In the genomic region with DNA sequence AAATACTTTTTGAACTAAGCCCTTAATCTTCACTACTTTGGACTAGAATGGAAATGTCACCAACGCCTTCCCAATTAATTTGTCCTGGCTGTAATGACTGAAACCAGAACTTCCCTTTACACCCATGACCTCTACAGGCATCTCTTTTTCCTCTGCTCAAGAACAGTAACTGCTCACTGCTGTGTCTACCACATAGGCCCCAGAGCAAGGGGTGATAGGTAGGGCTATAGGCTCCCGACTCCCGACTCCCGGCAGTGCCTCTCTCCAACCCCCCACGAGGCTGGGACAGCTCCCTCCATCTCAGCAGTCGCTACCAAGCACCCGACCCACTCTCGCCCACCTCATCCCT, we compare ENCODE assay signal across 1 cellular context.
TF ChIP-seq lines count a peak whose summit lies in the region.

No MANE protein-coding gene starts in this region.

TF ChIP-seq in IMR-90, 13 proteins besides CTCF, POLR2A, EP300 and RAD21 (continued from another document):
- TF ChIP-seq, protein P1, sequence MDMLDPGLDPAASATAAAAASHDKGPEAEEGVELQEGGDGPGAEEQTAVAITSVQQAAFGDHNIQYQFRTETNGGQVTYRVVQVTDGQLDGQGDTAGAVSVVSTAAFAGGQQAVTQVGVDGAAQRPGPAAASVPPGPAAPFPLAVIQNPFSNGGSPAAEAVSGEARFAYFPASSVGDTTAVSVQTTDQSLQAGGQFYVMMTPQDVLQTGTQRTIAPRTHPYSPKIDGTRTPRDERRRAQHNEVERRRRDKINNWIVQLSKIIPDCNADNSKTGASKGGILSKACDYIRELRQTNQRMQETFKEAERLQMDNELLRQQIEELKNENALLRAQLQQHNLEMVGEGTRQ (IDR thresholded peaks at IDR 0.05; ENCODE audit: low read depth, low read length) = no peak
- TF ChIP-seq CEBPB (IDR thresholded peaks at IDR 0.05; ENCODE audit: low read depth, low read length) (no peak), SMC3 (IDR thresholded peaks at IDR 0.05; ENCODE audit: low read depth, low read length) (no peak), RCOR1 (IDR thresholded peaks at IDR 0.05; ENCODE audit: insufficient replicate concordance, low read length) (peak; percentile 33), FOS (IDR thresholded peaks at IDR 0.05; ENCODE audit: low read depth, low read length) (no peak)
TF ChIP-seq in IMR-90: peak in this region for 1.
